ENCODE assay signal across 1 cellular context in genomic region chr6:34658605-34659218, GRCh38.
TF ChIP-seq lines count a peak whose summit lies in the region.

No MANE protein-coding gene starts in this region.

TF ChIP-seq in HCT116, 20 proteins besides CTCF, POLR2A, EP300 and RAD21 (continued from another document):
- TF ChIP-seq POLR2AphosphoS5 (IDR thresholded peaks at IDR 0.05; ENCODE audit: low read depth, low read length) (no peak), ZNF274 (IDR thresholded peaks at IDR 0.05; ENCODE audit: low read depth, low read length) (no peak), EZH2 (IDR thresholded peaks at IDR 0.05) (no peak), TCF7L2 (IDR thresholded peaks at IDR 0.05; ENCODE audit: borderline replicate concordance, extremely low read depth, insufficient read depth, insufficient read length) (no peak), MAX (IDR thresholded peaks at IDR 0.05) (no peak), SIN3A (IDR thresholded peaks at IDR 0.05; ENCODE audit: low read depth) (no peak), ZBTB33 (IDR thresholded peaks at IDR 0.05; ENCODE audit: extremely low read depth, insufficient replicate concordance, low read length) (no peak), ZFX (IDR thresholded peaks at IDR 0.05) (no peak), EZH2phosphoT487 (IDR thresholded peaks at IDR 0.05; ENCODE audit: borderline replicate concordance) (no peak), ATF3 (IDR thresholded peaks at IDR 0.05) (no peak), SRF (IDR thresholded peaks at IDR 0.05; ENCODE audit: low read depth) (no peak), EGR1 (IDR thresholded peaks at IDR 0.05; ENCODE audit: low read depth) (no peak), FOSL1 (IDR thresholded peaks at IDR 0.05; ENCODE audit: low read depth) (no peak)
